In genomic region chr11:61968758-61969390, GRCh38 we compare ENCODE assay signal across 8 cellular contexts. TPM values are rescaled to one million over a fixed set of nuclear protein-coding genes. Genes with fewer than 3 reads are reported as not detected.
DNase-seq lines count a peak whose midpoint lies in the region; FAIRE-seq and TF ChIP-seq lines count a peak whose summit lies in the region.

No MANE protein-coding gene starts in this region.

- no peaks in the 10 kb centered on the region for H3K9me3 ChIP-seq in OCI-LY7 (ENCODE audit: low read length)
- H3K9me3 ChIP-seq in endothelial cell of umbilical vein (replicated peaks; ENCODE audit: control insufficient read depth, insufficient read depth, low read length) = no peaks in the 10 kb centered on the region
- peaks cover 6% of the 10 kb centered on the region for H3K9me3 ChIP-seq in neutrophil

- H3K4me2 ChIP-seq in OCI-LY7 (ENCODE audit: low read length) (peak overlapping the region; percentile 96), endothelial cell of umbilical vein (ENCODE audit: insufficient read depth, low read length) (peak overlapping the region; percentile 64)

- CTCF ChIA-PET in OCI-LY7 (lab: Charles Lee; ENCODE audit: unreplicated experiment) (interaction anchor here (0.6 to 1.1 kb wide), 2 partner anchors 54 to 70 kb away, joined by 3 read pairs; no protein-coding TSS in a partner anchor), endothelial cell of umbilical vein (lab: Charles Lee) (interaction anchor here (1.0 to 11.1 kb wide), 3 partner anchors 56 to 113 kb away, joined by 3 to 147 read pairs (median 8); no protein-coding TSS in a partner anchor)

- no peaks in the 10 kb centered on the region for H3K9me1 ChIP-seq in endothelial cell of umbilical vein (replicated peaks; ENCODE audit: control insufficient read depth, extremely low read depth, insufficient read depth, low read length)

- TF ChIP-seq CTCF in C4-2B (conservative IDR thresholded peaks at IDR 0.05) = no peak
- TF ChIP-seq CTCF in OCI-LY7 (conservative IDR thresholded peaks at IDR 0.05; ENCODE audit: low read length) = no peak
- TF ChIP-seq CTCF in endothelial cell of umbilical vein (IDR thresholded peaks at IDR 0.05; ENCODE audit: extremely low read depth in 1 of 2, insufficient read depth in 1 of 2, low read depth in 1 of 2, low read length in 2 of 2) = no peak
- no peak for TF ChIP-seq CTCF in neutrophil (IDR thresholded peaks at IDR 0.05)

- TF ChIP-seq POLR2A in endothelial cell of umbilical vein (IDR thresholded peaks at IDR 0.05; ENCODE audit: low read depth, low read length) = no peak

- peak overlapping the region; percentile 92 for H3K9ac ChIP-seq in endothelial cell of umbilical vein (replicated peaks; ENCODE audit: extremely low read depth, insufficient read depth, low read length)

- H3K36me3 ChIP-seq in OCI-LY7 (ENCODE audit: insufficient read depth, low read length) (peaks cover 18% of the 10 kb centered on the region), endothelial cell of umbilical vein (ENCODE audit: control insufficient read depth in 2 of 2, extremely low read depth in 1 of 2, insufficient read depth in 2 of 2, low read length in 2 of 2) (peaks cover 15% of the 10 kb centered on the region in 2 experiments), neutrophil (peaks cover 29% of the 10 kb centered on the region)

- H3K4me3 ChIP-seq in OCI-LY7 (ENCODE audit: low read depth, low read length, poor library complexity, severe bottlenecking) = peak overlapping the region; percentile 99
- peak overlapping the region in 1 of 3 experiments; percentile 66 for H3K4me3 ChIP-seq in endothelial cell of umbilical vein (replicated peaks in 1 of 3; ENCODE audit: insufficient read depth in 1 of 3, low read depth in 1 of 3, low read length in 3 of 3)
- peak overlapping the region; percentile 90 to 99 for H3K4me3 ChIP-seq in neutrophil (ENCODE audit: low read depth in 1 of 2, low read length in 1 of 2)

- H3K27me3 ChIP-seq in endothelial cell of umbilical vein (ENCODE audit: control insufficient read depth in 2 of 2, insufficient read depth in 2 of 2, low read length in 2 of 2) (no peaks in the 10 kb centered on the region), neutrophil (peaks cover 8% of the 10 kb centered on the region)

- H3K9me2 ChIP-seq in OCI-LY7 (ENCODE audit: insufficient read depth, low read length) = no peaks in the 10 kb centered on the region

- no peak for FAIRE-seq in endothelial cell of umbilical vein (lab: Jason Lieb, UNC)

- DNase-seq in OCI-LY7 (ENCODE audit: low spot score) = no peak
- DNase-seq in endothelial cell of umbilical vein (ENCODE audit: low read depth, low spot score) = no peak
- no peak for DNase-seq in activated CD4-positive, CD25-positive, alpha-beta regulatory T cell (lab: John Stamatoyannopoulos, UW)
- DNase-seq in NOMO-1 treated with dmso at 0.1 percent for 144 hours (lab: John Stamatoyannopoulos, UW; ENCODE audit: unreplicated experiment) = no peak
- DNase-seq in dermis blood vessel endothelial cell = no peak
- DNase-seq in stimulated activated naive CD4-positive, alpha-beta T cell (lab: John Stamatoyannopoulos, UW) = no peak

- H3K4me1 ChIP-seq in OCI-LY7 (ENCODE audit: insufficient read depth, low read length, poor library complexity, severe bottlenecking) = peaks cover 67% of the 10 kb centered on the region
- H3K4me1 ChIP-seq in endothelial cell of umbilical vein (ENCODE audit: control insufficient read depth, extremely low read depth, insufficient read depth, low read length) = peaks cover 71% of the 10 kb centered on the region
- peaks cover 72 to 78% of the 10 kb centered on the region in 2 experiments for H3K4me1 ChIP-seq in neutrophil (ENCODE audit: control insufficient read depth in 1 of 2, insufficient read depth in 1 of 2, low read depth in 1 of 2, low read length in 1 of 2)

- H3K79me2 ChIP-seq in OCI-LY7 (ENCODE audit: insufficient read depth, low read depth, low read length) = peaks cover 23% of the 10 kb centered on the region
- peaks cover 39% of the 10 kb centered on the region for H3K79me2 ChIP-seq in endothelial cell of umbilical vein (ENCODE audit: control insufficient read depth, insufficient read depth, low read length)

- peaks cover 26% of the 10 kb centered on the region for H4K20me1 ChIP-seq in OCI-LY7 (ENCODE audit: insufficient read depth, low read length)
- H4K20me1 ChIP-seq in endothelial cell of umbilical vein (replicated peaks; ENCODE audit: control insufficient read depth, extremely low read depth, insufficient read depth, low read length) = no peaks in the 10 kb centered on the region

- intact Hi-C loops in OCI-LY7 (cut with micrococcal nuclease; ENCODE audit: unreplicated experiment) (loop anchor here (1.0 kb wide), 1 partner anchor 73 kb away; no protein-coding TSS in a partner anchor), endothelial cell of umbilical vein (cut with micrococcal nuclease) (loop anchor here (5.0 kb wide), 1 partner anchor 152 kb away; the partner anchor contains the start of gene FADS1)

- POLR2A ChIA-PET in OCI-LY7 (lab: Charles Lee) (interaction anchor here (0.6 to 1.5 kb wide), 3 partner anchors 30 to 113 kb away, joined by 3 to 5 read pairs (median 4); no protein-coding TSS in a partner anchor), endothelial cell of umbilical vein (lab: Charles Lee) (interaction anchor here (0.5 to 1.2 kb wide), 5 partner anchors 53 to 712 kb away, joined by 3 to 8 read pairs (median 3); no protein-coding TSS in a partner anchor)

- H2AFZ ChIP-seq in OCI-LY7 (ENCODE audit: low read length) (peak overlapping the region; percentile 85; the same call in 1 of the 2 replicates), endothelial cell of umbilical vein (ENCODE audit: low read depth, low read length) (no peak overlapping the region)

- dilution Hi-C loops in endothelial cell of umbilical vein (cut with MboI; ENCODE audit: extremely low pct_ligation_motif_present, low sequenced_read_pairs) = no loop called here

- no TSS peak for BruUV-seq in OCI-LY7 (replicated peaks; lab: Mats Ljungman, UMichigan)
- no TSS peak for BruUV-seq in endothelial cell of umbilical vein (replicated peaks; lab: Mats Ljungman, UMichigan)

- peak overlapping the region; percentile 97 for H3K27ac ChIP-seq in C4-2B
- peak overlapping the region; percentile 64 for H3K27ac ChIP-seq in OCI-LY7 (ENCODE audit: low read depth, low read length, poor library complexity, severe bottlenecking)
- H3K27ac ChIP-seq in endothelial cell of umbilical vein (ENCODE audit: insufficient read depth, low read depth, low read length) = peak overlapping the region; percentile 90
- peak overlapping the region; percentile 95 for H3K27ac ChIP-seq in neutrophil

TF ChIP-seq in endothelial cell of umbilical vein, 7 proteins besides CTCF, POLR2A, EP300 and RAD21 (continues in another document):
- TF ChIP-seq MAX (IDR thresholded peaks at IDR 0.05; ENCODE audit: insufficient read depth, insufficient read length) (no peak), POLR2AphosphoS5 (IDR thresholded peaks at IDR 0.05; ENCODE audit: insufficient read depth, low read depth, low read length) (no peak), EZH2 (IDR thresholded peaks at IDR 0.05; ENCODE audit: borderline replicate concordance, low read depth, low read length, severe bottlenecking) (no peak), FOS (IDR thresholded peaks at IDR 0.05; ENCODE audit: borderline replicate concordance, insufficient read depth, low read length) (no peak), MYC (IDR thresholded peaks at IDR 0.05; ENCODE audit: low read depth, low read length) (no peak), JUN (IDR thresholded peaks at IDR 0.05; ENCODE audit: borderline replicate concordance, insufficient read depth, insufficient read length, low read depth) (no peak)

RNA-seq across cellular contexts. Expression of gene FTH1, which starts 1.4 kb away (rescaled TPM):
- 143 and 153 TPM in 2 replicates for total RNA-seq in OCI-LY7 (2014; rRNA removed; shearing (Covaris generic))
- total RNA-seq in OCI-LY7 (2022) (185 and 245 TPM in 2 replicates), endothelial cell of umbilical vein (2,371 and 2,501 TPM in 2 replicates), dermis blood vessel endothelial cell (742 and 1,944 TPM in 2 replicates)
- 1,123 and 1,177 TPM in 2 replicates for polyA plus RNA-seq in endothelial cell of umbilical vein
- 1,817 and 2,147 TPM in 2 replicates for polyA plus RNA-seq in endothelial cell of umbilical vein (2011; cell fraction: cytosol; rRNA removed)
- 551 and 657 TPM in 2 replicates for polyA plus RNA-seq in endothelial cell of umbilical vein (2011; cell fraction: nucleus; rRNA removed)
- polyA plus RNA-seq in endothelial cell of umbilical vein (2012) = 3,119 and 5,287 TPM in 2 replicates
- 640 and 676 TPM in 2 replicates for polyA minus RNA-seq in endothelial cell of umbilical vein
- 1,415 TPM for polyA minus RNA-seq in endothelial cell of umbilical vein (2011; cell fraction: cytosol; rRNA and poly(A)+ RNA removed)
- polyA minus RNA-seq in endothelial cell of umbilical vein (2011; cell fraction: nucleus; rRNA and poly(A)+ RNA removed) = 173 and 200 TPM in 2 replicates

RNA-seq across cellular contexts. Expression of gene BEST1, which starts 18.7 kb away (rescaled TPM):
- 1.5 and 3.1 TPM in 2 replicates for total RNA-seq in OCI-LY7 (2014; rRNA removed; shearing (Covaris generic))
- total RNA-seq in OCI-LY7 (2022) = 1.9 and 3.3 TPM in 2 replicates
- 0.21 TPM in 1 of 2 replicates, not detected in the other for total RNA-seq in endothelial cell of umbilical vein
- polyA plus RNA-seq in endothelial cell of umbilical vein = 0.04 and 0.05 TPM in 2 replicates
- 0.04 TPM in 1 of 2 replicates, not detected in the other for polyA plus RNA-seq in endothelial cell of umbilical vein (2011; cell fraction: cytosol; rRNA removed)
- polyA plus RNA-seq in endothelial cell of umbilical vein (2011; cell fraction: nucleus; rRNA removed) = 0.11 and 0.15 TPM in 2 replicates
- polyA plus RNA-seq in endothelial cell of umbilical vein (2012) = 0.52 and 0.83 TPM in 2 replicates
- 0.13 TPM in 1 of 2 replicates, not detected in the other for polyA minus RNA-seq in endothelial cell of umbilical vein
- polyA minus RNA-seq in endothelial cell of umbilical vein (2011; cell fraction: cytosol; rRNA and poly(A)+ RNA removed) = 0.92 TPM
- 0.24 TPM in 1 of 2 replicates, not detected in the other for polyA minus RNA-seq in endothelial cell of umbilical vein (2011; cell fraction: nucleus; rRNA and poly(A)+ RNA removed)
- 0.05 TPM in 1 of 2 replicates, not detected in the other for total RNA-seq in dermis blood vessel endothelial cell

RNA-seq across cellular contexts. Expression of gene RAB3IL1, which starts 51.5 kb away (rescaled TPM):
- total RNA-seq in OCI-LY7 (2014; rRNA removed; shearing (Covaris generic)) = not detected in 2 replicates
- total RNA-seq in OCI-LY7 (2022) = not detected in 2 replicates
- 1.2 and 3.6 TPM in 2 replicates for total RNA-seq in endothelial cell of umbilical vein
- 1.8 and 2.9 TPM in 2 replicates for polyA plus RNA-seq in endothelial cell of umbilical vein
- 0.88 and 1.4 TPM in 2 replicates for polyA plus RNA-seq in endothelial cell of umbilical vein (2011; cell fraction: cytosol; rRNA removed)
- polyA plus RNA-seq in endothelial cell of umbilical vein (2011; cell fraction: nucleus; rRNA removed) = 2.1 TPM in 2 replicates
- 1.3 and 3.8 TPM in 2 replicates for polyA plus RNA-seq in endothelial cell of umbilical vein (2012)
- polyA minus RNA-seq in endothelial cell of umbilical vein = 0.89 and 0.90 TPM in 2 replicates
- 7.3 TPM for polyA minus RNA-seq in endothelial cell of umbilical vein (2011; cell fraction: cytosol; rRNA and poly(A)+ RNA removed)
- polyA minus RNA-seq in endothelial cell of umbilical vein (2011; cell fraction: nucleus; rRNA and poly(A)+ RNA removed) = 0.58 and 0.72 TPM in 2 replicates
- 9.0 and 9.9 TPM in 2 replicates for total RNA-seq in dermis blood vessel endothelial cell
